Comparison of ENCODE assay signal across 8 cellular contexts in genomic region chr17:30117548-30118155, GRCh38. TPM values are rescaled to one million over a fixed set of nuclear protein-coding genes. Genes with fewer than 3 reads are reported as not detected.
A peak's percentile ranks its signal among the peaks of the same experiment; 100 is the strongest.
DNase-seq lines count a peak whose midpoint lies in the region; ATAC-seq and TF ChIP-seq lines count a peak whose summit lies in the region.

No MANE protein-coding gene starts in this region.

- TF ChIP-seq CTCF in left ventricle myocardium inferior (IDR thresholded peaks at IDR 0.05; ENCODE audit: borderline replicate concordance) (no peak), body of pancreas (IDR thresholded peaks at IDR 0.05) (no peak), uterus (IDR thresholded peaks at IDR 0.05) (no peak)

- peak overlapping the region; percentile 100 for H3K27ac Mint-ChIP-seq in memory B cell

- peak overlapping the region; percentile 95 for H3K27ac ChIP-seq in left ventricle myocardium inferior (replicated peaks)
- H3K27ac ChIP-seq in body of pancreas = peak overlapping the region in 3 of 4 donors; percentile 86 to 94 (median 94)
- H3K27ac ChIP-seq in uterus = peak overlapping the region; percentile 94 to 98

- no peaks in the 10 kb centered on the region for H3K9me3 Mint-ChIP-seq in memory B cell

- peak overlapping the region; percentile 78 for H3K4me3 ChIP-seq in left ventricle myocardium inferior
- peak overlapping the region; percentile 37 to 39 for H3K4me3 ChIP-seq in body of pancreas
- H3K4me3 ChIP-seq in uterus = peak overlapping the region; percentile 64 to 65

- H3K36me3 Mint-ChIP-seq in memory B cell = peaks cover 13% of the 10 kb centered on the region

- peaks cover 48% of the 10 kb centered on the region for H3K4me1 ChIP-seq in left ventricle myocardium inferior
- H3K4me1 ChIP-seq in body of pancreas = peaks cover 21% of the 10 kb centered on the region
- no peaks in the 10 kb centered on the region for H3K4me1 ChIP-seq in uterus

- TF ChIP-seq POLR2A in body of pancreas (IDR thresholded peaks at IDR 0.05) (no peak), uterus (IDR thresholded peaks at IDR 0.05) (no peak)

- DNase-seq in left ventricle myocardium inferior (no peak), left cardiac atrium (no peak), body of pancreas (no peak), memory B cell (ENCODE audit: low spot score in 2 of 2) (no peak), uterus (no peak), NCI-H2081 treated with DMSO at 0.1 percent for 48 hours (lab: John Stamatoyannopoulos, UW) (no peak), COR-L47 (lab: John Stamatoyannopoulos, UW) (no peak)

- peak overlapping the region; percentile 98 for H3K4me3 Mint-ChIP-seq in memory B cell

- 18 to 23% methylated on average over 7 of the region's 7 CpGs for WGBS in body of pancreas, 2 donors

- no peaks in the 10 kb centered on the region for H3K27me3 Mint-ChIP-seq in memory B cell

- intact Hi-C loops in left ventricle myocardium inferior (cut with micrococcal nuclease) (no loop called here), left cardiac atrium (cut with DNase I) (loop anchor here in 1 of 2 donors (5.0 kb wide), 1 partner anchor 260 kb away; the partner anchor contains the start of gene CPD), body of pancreas (cut with DNase I) (no loop called here), uterus (cut with DNase I; ENCODE audit: low total_unique reads) (no loop called here)

- H3K9me3 ChIP-seq in left ventricle myocardium inferior (replicated peaks) (no peaks in the 10 kb centered on the region), body of pancreas (no peaks in the 10 kb centered on the region), uterus (no peaks in the 10 kb centered on the region)

- peaks cover 19% of the 10 kb centered on the region for H3K4me1 Mint-ChIP-seq in memory B cell

- ATAC-seq in left cardiac atrium (no peak), body of pancreas (no peak), memory B cell (ENCODE audit: low read depth) (no peak), GM21576 (IDR thresholded peaks at IDR 0.05; ENCODE audit: unreplicated experiment) (no peak)

- H3K27me3 ChIP-seq in left ventricle myocardium inferior (ENCODE audit: low read depth) (no peaks in the 10 kb centered on the region), body of pancreas (no peaks in the 10 kb centered on the region), uterus (no peaks in the 10 kb centered on the region)

- peaks cover 20% of the 10 kb centered on the region for H3K36me3 ChIP-seq in left ventricle myocardium inferior
- peaks cover 0 to 7% of the 10 kb centered on the region in 2 donors for H3K36me3 ChIP-seq in body of pancreas (replicated peaks in 1 of 2; ENCODE audit: insufficient read depth in 1 of 2, low read depth in 2 of 2)
- no peaks in the 10 kb centered on the region for H3K36me3 ChIP-seq in uterus

RNA-seq across cellular contexts. Expression of gene NSRP1, which starts 1.0 kb away (rescaled TPM):
- 26.9 TPM for total RNA-seq in left ventricle myocardium inferior
- total RNA-seq in left cardiac atrium = 10 to 100 TPM; 22.1 to 33.8 TPM
- total RNA-seq in body of pancreas = 10 to 100 TPM; 19.2 to 22.7 TPM
- 10 to 100 TPM in 3 of 4 donors, 1 to 10 TPM in 1; 8.8 to 53.1 (median 26.8) TPM for total RNA-seq in uterus
